2 cellular contexts compared by ENCODE assay signal in the genomic region with DNA sequence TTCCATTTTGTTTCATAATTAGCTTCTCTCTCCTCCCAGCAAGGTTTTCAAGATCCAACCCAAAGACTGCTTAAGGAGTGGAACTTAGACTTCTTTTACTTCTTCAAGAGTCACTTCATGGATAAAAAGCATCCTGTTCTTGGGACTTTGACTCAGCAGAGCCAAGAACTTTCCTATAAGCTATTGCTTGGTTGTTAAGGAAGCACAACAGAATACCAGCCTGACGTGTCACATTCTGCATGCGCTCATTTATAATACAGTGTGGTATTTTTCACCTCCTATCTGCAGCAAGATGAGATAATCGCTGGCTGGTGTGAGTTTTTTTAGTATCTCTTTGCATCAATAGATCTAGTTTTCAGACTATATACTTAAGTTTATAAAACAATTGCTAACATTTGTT.
TF ChIP-seq lines count a peak whose summit lies in the region.

No MANE protein-coding gene starts in this region.

TF ChIP-seq in endothelial cell of umbilical vein, 7 proteins besides CTCF, POLR2A, EP300 and RAD21 (continued from another document):
- TF ChIP-seq, protein P1, sequence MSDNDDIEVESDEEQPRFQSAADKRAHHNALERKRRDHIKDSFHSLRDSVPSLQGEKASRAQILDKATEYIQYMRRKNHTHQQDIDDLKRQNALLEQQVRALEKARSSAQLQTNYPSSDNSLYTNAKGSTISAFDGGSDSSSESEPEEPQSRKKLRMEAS (IDR thresholded peaks at IDR 0.05; ENCODE audit: insufficient read depth, insufficient read length): no peak
- no peak for TF ChIP-seq GATA2 (IDR thresholded peaks at IDR 0.05; ENCODE audit: insufficient read depth, insufficient read length, low read depth, low read length)
- no peak for TF ChIP-seq JUN (IDR thresholded peaks at IDR 0.05; ENCODE audit: borderline replicate concordance, insufficient read depth, insufficient read length, low read depth)

TF ChIP-seq in WTC11, 78 proteins besides CTCF, POLR2A, EP300 and RAD21 (continued from another document):
- TF ChIP-seq, protein P2, sequence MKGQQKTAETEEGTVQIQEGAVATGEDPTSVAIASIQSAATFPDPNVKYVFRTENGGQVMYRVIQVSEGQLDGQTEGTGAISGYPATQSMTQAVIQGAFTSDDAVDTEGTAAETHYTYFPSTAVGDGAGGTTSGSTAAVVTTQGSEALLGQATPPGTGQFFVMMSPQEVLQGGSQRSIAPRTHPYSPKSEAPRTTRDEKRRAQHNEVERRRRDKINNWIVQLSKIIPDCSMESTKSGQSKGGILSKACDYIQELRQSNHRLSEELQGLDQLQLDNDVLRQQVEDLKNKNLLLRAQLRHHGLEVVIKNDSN (CRISPR knock-in tag; IDR thresholded peaks at IDR 0.05): no peak
- TF ChIP-seq, protein P3, sequence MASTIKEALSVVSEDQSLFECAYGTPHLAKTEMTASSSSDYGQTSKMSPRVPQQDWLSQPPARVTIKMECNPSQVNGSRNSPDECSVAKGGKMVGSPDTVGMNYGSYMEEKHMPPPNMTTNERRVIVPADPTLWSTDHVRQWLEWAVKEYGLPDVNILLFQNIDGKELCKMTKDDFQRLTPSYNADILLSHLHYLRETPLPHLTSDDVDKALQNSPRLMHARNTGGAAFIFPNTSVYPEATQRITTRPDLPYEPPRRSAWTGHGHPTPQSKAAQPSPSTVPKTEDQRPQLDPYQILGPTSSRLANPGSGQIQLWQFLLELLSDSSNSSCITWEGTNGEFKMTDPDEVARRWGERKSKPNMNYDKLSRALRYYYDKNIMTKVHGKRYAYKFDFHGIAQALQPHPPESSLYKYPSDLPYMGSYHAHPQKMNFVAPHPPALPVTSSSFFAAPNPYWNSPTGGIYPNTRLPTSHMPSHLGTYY (CRISPR knock-in tag; IDR thresholded peaks at IDR 0.05): no peak
- TF ChIP-seq, protein P4, sequence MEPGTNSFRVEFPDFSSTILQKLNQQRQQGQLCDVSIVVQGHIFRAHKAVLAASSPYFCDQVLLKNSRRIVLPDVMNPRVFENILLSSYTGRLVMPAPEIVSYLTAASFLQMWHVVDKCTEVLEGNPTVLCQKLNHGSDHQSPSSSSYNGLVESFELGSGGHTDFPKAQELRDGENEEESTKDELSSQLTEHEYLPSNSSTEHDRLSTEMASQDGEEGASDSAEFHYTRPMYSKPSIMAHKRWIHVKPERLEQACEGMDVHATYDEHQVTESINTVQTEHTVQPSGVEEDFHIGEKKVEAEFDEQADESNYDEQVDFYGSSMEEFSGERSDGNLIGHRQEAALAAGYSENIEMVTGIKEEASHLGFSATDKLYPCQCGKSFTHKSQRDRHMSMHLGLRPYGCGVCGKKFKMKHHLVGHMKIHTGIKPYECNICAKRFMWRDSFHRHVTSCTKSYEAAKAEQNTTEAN (CRISPR knock-in tag; IDR thresholded peaks at IDR 0.05): no peak
- TF ChIP-seq, protein P5, sequence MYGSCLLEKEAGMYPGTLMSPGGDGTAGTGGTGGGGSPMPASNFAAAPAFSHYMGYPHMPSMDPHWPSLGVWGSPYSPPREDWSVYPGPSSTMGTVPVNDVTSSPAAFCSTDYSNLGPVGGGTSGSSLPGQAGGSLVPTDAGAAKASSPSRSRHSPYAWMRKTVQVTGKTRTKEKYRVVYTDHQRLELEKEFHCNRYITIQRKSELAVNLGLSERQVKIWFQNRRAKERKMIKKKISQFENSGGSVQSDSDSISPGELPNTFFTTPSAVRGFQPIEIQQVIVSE (CRISPR knock-in tag; IDR thresholded peaks at IDR 0.05; ENCODE audit: borderline replicate concordance): no peak
- TF ChIP-seq SMAD3 (CRISPR knock-in tag; IDR thresholded peaks at IDR 0.05; ENCODE audit: borderline replicate concordance): no peak
- no peak for TF ChIP-seq TCF7 (CRISPR knock-in tag; IDR thresholded peaks at IDR 0.05; ENCODE audit: low read depth)
- TF ChIP-seq ZNF138 (CRISPR knock-in tag; conservative IDR thresholded peaks at IDR 0.05): no peak
- TF ChIP-seq NR2C2 (CRISPR knock-in tag; IDR thresholded peaks at IDR 0.05): no peak
- TF ChIP-seq, protein P6, sequence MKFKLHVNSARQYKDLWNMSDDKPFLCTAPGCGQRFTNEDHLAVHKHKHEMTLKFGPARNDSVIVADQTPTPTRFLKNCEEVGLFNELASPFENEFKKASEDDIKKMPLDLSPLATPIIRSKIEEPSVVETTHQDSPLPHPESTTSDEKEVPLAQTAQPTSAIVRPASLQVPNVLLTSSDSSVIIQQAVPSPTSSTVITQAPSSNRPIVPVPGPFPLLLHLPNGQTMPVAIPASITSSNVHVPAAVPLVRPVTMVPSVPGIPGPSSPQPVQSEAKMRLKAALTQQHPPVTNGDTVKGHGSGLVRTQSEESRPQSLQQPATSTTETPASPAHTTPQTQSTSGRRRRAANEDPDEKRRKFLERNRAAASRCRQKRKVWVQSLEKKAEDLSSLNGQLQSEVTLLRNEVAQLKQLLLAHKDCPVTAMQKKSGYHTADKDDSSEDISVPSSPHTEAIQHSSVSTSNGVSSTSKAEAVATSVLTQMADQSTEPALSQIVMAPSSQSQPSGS (CRISPR knock-in tag; IDR thresholded peaks at IDR 0.05; ENCODE audit: borderline replicate concordance, low read depth): no peak
- TF ChIP-seq, protein P7, sequence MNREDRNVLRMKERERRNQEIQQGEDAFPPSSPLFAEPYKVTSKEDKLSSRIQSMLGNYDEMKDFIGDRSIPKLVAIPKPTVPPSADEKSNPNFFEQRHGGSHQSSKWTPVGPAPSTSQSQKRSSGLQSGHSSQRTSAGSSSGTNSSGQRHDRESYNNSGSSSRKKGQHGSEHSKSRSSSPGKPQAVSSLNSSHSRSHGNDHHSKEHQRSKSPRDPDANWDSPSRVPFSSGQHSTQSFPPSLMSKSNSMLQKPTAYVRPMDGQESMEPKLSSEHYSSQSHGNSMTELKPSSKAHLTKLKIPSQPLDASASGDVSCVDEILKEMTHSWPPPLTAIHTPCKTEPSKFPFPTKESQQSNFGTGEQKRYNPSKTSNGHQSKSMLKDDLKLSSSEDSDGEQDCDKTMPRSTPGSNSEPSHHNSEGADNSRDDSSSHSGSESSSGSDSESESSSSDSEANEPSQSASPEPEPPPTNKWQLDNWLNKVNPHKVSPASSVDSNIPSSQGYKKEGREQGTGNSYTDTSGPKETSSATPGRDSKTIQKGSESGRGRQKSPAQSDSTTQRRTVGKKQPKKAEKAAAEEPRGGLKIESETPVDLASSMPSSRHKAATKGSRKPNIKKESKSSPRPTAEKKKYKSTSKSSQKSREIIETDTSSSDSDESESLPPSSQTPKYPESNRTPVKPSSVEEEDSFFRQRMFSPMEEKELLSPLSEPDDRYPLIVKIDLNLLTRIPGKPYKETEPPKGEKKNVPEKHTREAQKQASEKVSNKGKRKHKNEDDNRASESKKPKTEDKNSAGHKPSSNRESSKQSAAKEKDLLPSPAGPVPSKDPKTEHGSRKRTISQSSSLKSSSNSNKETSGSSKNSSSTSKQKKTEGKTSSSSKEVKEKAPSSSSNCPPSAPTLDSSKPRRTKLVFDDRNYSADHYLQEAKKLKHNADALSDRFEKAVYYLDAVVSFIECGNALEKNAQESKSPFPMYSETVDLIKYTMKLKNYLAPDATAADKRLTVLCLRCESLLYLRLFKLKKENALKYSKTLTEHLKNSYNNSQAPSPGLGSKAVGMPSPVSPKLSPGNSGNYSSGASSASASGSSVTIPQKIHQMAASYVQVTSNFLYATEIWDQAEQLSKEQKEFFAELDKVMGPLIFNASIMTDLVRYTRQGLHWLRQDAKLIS (CRISPR knock-in tag; IDR thresholded peaks at IDR 0.05; ENCODE audit: borderline replicate concordance): no peak
- TF ChIP-seq, protein P8, sequence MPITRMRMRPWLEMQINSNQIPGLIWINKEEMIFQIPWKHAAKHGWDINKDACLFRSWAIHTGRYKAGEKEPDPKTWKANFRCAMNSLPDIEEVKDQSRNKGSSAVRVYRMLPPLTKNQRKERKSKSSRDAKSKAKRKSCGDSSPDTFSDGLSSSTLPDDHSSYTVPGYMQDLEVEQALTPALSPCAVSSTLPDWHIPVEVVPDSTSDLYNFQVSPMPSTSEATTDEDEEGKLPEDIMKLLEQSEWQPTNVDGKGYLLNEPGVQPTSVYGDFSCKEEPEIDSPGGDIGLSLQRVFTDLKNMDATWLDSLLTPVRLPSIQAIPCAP (CRISPR knock-in tag; IDR thresholded peaks at IDR 0.05): no peak
- TF ChIP-seq ELF4 (CRISPR knock-in tag; IDR thresholded peaks at IDR 0.05; ENCODE audit: low read depth): no peak
- no peak for TF ChIP-seq SP1 (CRISPR knock-in tag; conservative IDR thresholded peaks at IDR 0.05)
- TF ChIP-seq, protein P9, sequence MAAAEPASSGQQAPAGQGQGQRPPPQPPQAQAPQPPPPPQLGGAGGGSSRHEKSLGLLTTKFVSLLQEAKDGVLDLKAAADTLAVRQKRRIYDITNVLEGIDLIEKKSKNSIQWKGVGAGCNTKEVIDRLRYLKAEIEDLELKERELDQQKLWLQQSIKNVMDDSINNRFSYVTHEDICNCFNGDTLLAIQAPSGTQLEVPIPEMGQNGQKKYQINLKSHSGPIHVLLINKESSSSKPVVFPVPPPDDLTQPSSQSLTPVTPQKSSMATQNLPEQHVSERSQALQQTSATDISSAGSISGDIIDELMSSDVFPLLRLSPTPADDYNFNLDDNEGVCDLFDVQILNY (CRISPR knock-in tag; IDR thresholded peaks at IDR 0.05): no peak
- no peak for TF ChIP-seq IRF2 (CRISPR knock-in tag; IDR thresholded peaks at IDR 0.05; ENCODE audit: borderline replicate concordance, low read depth)
